Comparison of ENCODE assay signal across 19 cellular contexts in the genomic region with DNA sequence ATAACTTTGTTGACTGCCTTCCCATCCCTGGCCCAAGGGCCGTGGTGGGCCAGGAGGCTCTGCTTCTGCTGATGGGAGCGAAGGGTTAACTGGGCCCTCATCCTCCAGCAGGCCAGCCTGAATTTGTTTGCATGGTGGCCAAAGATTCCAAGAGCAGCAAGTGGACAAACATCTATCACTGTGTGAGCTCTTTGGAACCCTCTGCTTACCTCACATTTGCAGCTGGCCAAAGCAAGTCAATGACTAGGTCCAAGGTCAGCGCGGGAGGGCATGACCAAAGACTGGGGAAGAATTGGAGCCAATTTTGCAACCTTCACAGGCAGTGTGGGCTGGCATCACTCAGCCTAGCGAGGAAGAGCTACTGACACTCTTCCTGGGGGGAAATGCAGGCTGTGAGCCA.
DNase-seq lines count a peak whose midpoint lies in the region; ATAC-seq, FAIRE-seq and TF ChIP-seq lines count a peak whose summit lies in the region.
"Had no signal": no experiment of that assay in that cellular context is flagged by ENCODE, and none has a peak within 500 bp of the region (broad histone marks: within the 10 kb centered on the region; RNA-seq: fewer than 3 reads in every experiment).

No MANE protein-coding gene starts in this region.

- no peaks in the 10 kb centered on the region for H3K79me2 ChIP-seq in astrocyte (ENCODE audit: insufficient read depth, low read length)

- no peaks in the 10 kb centered on the region for H3K36me3 ChIP-seq in astrocyte (ENCODE audit: insufficient read depth, low read length)
- no peaks in the 10 kb centered on the region for H3K36me3 ChIP-seq in right lobe of liver
- H3K36me3 ChIP-seq in breast epithelium = no peaks in the 10 kb centered on the region
- H3K36me3 ChIP-seq: BLaER1 had no signal

- H4K20me1 ChIP-seq in astrocyte (ENCODE audit: insufficient read depth, low read length) = no peaks in the 10 kb centered on the region
- H4K20me1 ChIP-seq: BLaER1 had no signal

- H3K4me2 ChIP-seq in astrocyte (ENCODE audit: low read length) = no peak overlapping the region
- H3K4me2 ChIP-seq: BLaER1 had no signal

- no peak for TF ChIP-seq CTCF in astrocyte (IDR thresholded peaks at IDR 0.05; ENCODE audit: insufficient read depth, low read depth, low read length)
- no peak for TF ChIP-seq CTCF in right lobe of liver (IDR thresholded peaks at IDR 0.05)
- TF ChIP-seq CTCF in breast epithelium (IDR thresholded peaks at IDR 0.05) = no peak

- no peak overlapping the region for H3K4me3 ChIP-seq in astrocyte (ENCODE audit: insufficient read depth, low read depth, low read length)
- no peak overlapping the region for H3K4me3 ChIP-seq in right lobe of liver
- H3K4me3 ChIP-seq in breast epithelium = no peak overlapping the region
- H3K4me3 ChIP-seq: BLaER1 had no signal

- no peaks in the 10 kb centered on the region for H3K27me3 ChIP-seq in astrocyte (ENCODE audit: insufficient read depth, low read length)
- H3K27me3 ChIP-seq in right lobe of liver = no peaks in the 10 kb centered on the region
- H3K27me3 ChIP-seq in breast epithelium = peaks cover 0 to 58% of the 10 kb centered on the region in 2 donors

- DNase-seq in HuH-7.5 (ENCODE audit: low spot score) = peak; percentile 19
- DNase-seq in astrocyte (ENCODE audit: low read depth) = no peak
- DNase-seq in right lobe of liver = peak; percentile 65 to 83 (median 78)
- no peak for DNase-seq in breast epithelium (ENCODE audit: low spot score in 2 of 2)
- no peak for DNase-seq in activated CD4-positive, alpha-beta T cell treated with anti-CD3 and anti-CD28 coated beads for 1 hour
- DNase-seq in NCI-H187 (lab: John Stamatoyannopoulos, UW) = no peak
- DNase-seq in SKM-1 treated with dmso at 0.1 percent for 144 hours (lab: John Stamatoyannopoulos, UW; ENCODE audit: unreplicated experiment) = no peak
- DNase-seq: 8988T; Calu3; CD8-positive, alpha-beta T cell; DMS79 treated with DMSO at 0.1 percent for 48 hours; GF-D8; GOT3; H7; HFFc6; IMR-90 had no signal

- H3K27ac Mint-ChIP-seq in astrocyte (ENCODE audit: unreplicated experiment) = no peak overlapping the region
- H3K27ac Mint-ChIP-seq: CD14-positive monocyte; CD8-positive, alpha-beta T cell; HFFc6 had no signal

- WGBS in right lobe of liver (ENCODE audit: insufficient coverage, low coverage, low lambda C conversion rate, missing lambda C conversion rate) = 28% methylated on average over 3 of the region's 5 CpGs

- H3K9me3 ChIP-seq in astrocyte (ENCODE audit: insufficient read depth, low read depth, low read length) (no peaks in the 10 kb centered on the region), right lobe of liver (no peaks in the 10 kb centered on the region), breast epithelium (no peaks in the 10 kb centered on the region)

- H3K27ac ChIP-seq in astrocyte (ENCODE audit: low read depth, low read length) = no peak overlapping the region
- peak overlapping the region in 1 of 3 donors; percentile 45 for H3K27ac ChIP-seq in right lobe of liver
- no peak overlapping the region for H3K27ac ChIP-seq in breast epithelium
- H3K27ac ChIP-seq: BLaER1 had no signal

- ATAC-seq in right lobe of liver = peak; percentile 88 to 98 (median 90)
- ATAC-seq: CD8-positive, alpha-beta T cell; HCT116 had no signal

- H3K4me1 Mint-ChIP-seq in astrocyte (ENCODE audit: low read depth, unreplicated experiment) = no peaks in the 10 kb centered on the region
- H3K4me1 Mint-ChIP-seq: CD14-positive monocyte had no signal

- H2AFZ ChIP-seq in astrocyte (ENCODE audit: low read depth, low read length) = no peak overlapping the region

- no peaks in the 10 kb centered on the region for H3K9me3 Mint-ChIP-seq in astrocyte (ENCODE audit: unreplicated experiment)
- H3K9me3 Mint-ChIP-seq: CD8-positive, alpha-beta T cell; HFFc6 had no signal

- no peak overlapping the region for H3K9ac ChIP-seq in astrocyte (ENCODE audit: low read length)
- H3K9ac ChIP-seq: BLaER1 had no signal

- TF ChIP-seq POLR2A in right lobe of liver (IDR thresholded peaks at IDR 0.05) (no peak), breast epithelium (IDR thresholded peaks at IDR 0.05) (no peak)

- intact Hi-C loops in right lobe of liver (cut with DNase I) (no loop called here), breast epithelium (cut with DNase I; ENCODE audit: low total_unique reads) (no loop called here)

- peaks cover 4% of the 10 kb centered on the region for H3K27me3 Mint-ChIP-seq in astrocyte (ENCODE audit: low read depth, unreplicated experiment)

- H3K4me3 Mint-ChIP-seq in astrocyte (ENCODE audit: unreplicated experiment) = no peak overlapping the region
- H3K4me3 Mint-ChIP-seq: CD14-positive monocyte; CD8-positive, alpha-beta T cell; HFFc6 had no signal

- no peaks in the 10 kb centered on the region for H3K4me1 ChIP-seq in astrocyte (ENCODE audit: insufficient read depth, low read length)
- peaks cover 0 to 8% (median 0%) of the 10 kb centered on the region in 4 donors for H3K4me1 ChIP-seq in right lobe of liver
- no peaks in the 10 kb centered on the region for H3K4me1 ChIP-seq in breast epithelium

- H3K36me3 Mint-ChIP-seq in astrocyte (ENCODE audit: low read depth, unreplicated experiment) = no peaks in the 10 kb centered on the region
- H3K36me3 Mint-ChIP-seq: CD14-positive monocyte; CD8-positive, alpha-beta T cell had no signal

- FAIRE-seq in astrocyte (lab: Jason Lieb, UNC) = peak; percentile 63

Comparison
In these comparisons a context has a peak if more than half of its experiments do, and no peak if none do; other contexts are left out.
1. DNase-seq: peak in HuH-7.5 (single experiment) and right lobe of liver (3 of 3); none in astrocyte (single experiment), breast epithelium (0 of 2), activated CD4-positive, alpha-beta T cell treated with anti-CD3 and anti-CD28 coated beads for 1 hour (single experiment), NCI-H187 (0 of 2) and SKM-1 treated with dmso at 0.1 percent for 144 hours (single experiment).